23 cellular contexts compared by ENCODE assay signal in genomic region chr1:11143401-11143800, GRCh38. TPM values are rescaled to one million over a fixed set of nuclear protein-coding genes. Genes with fewer than 3 reads are reported as not detected.
DNase-seq lines count a peak whose midpoint lies in the region; ATAC-seq and TF ChIP-seq lines count a peak whose summit lies in the region.
"Had no signal": no experiment of that assay in that cellular context is flagged by ENCODE, and none has a peak within 500 bp of the region (broad histone marks: within the 10 kb centered on the region; RNA-seq: fewer than 3 reads in every experiment).

No MANE protein-coding gene starts in this region.

- H3K9me2 ChIP-seq in hepatocyte (replicated peaks; ENCODE audit: insufficient read depth): no peaks in the 10 kb centered on the region

- H3K9me3 Mint-ChIP-seq in activated naive CD8-positive, alpha-beta T cell treated with anti-CD3 and anti-CD28 coated beads, Interleukin-2, amount 50 U/mL, for 24 hours: no peaks in the 10 kb centered on the region
- H3K9me3 Mint-ChIP-seq: CD4-positive, CD25-positive, alpha-beta regulatory T cell; effector memory CD8-positive, alpha-beta T cell; H9; naive B cell had no signal

- H4K20me1 ChIP-seq in hepatocyte (ENCODE audit: insufficient read depth, poor library complexity, severe bottlenecking): no peaks in the 10 kb centered on the region

- ATAC-seq in left ventricle myocardium superior (no peak), aorta (ENCODE audit: low FRiP score) (no peak), GM21825 (IDR thresholded peaks at IDR 0.05; ENCODE audit: unreplicated experiment) (no peak), upper lobe of left lung (ENCODE audit: low FRiP score in 2 of 2) (no peak)
- ATAC-seq in activated naive CD8-positive, alpha-beta T cell treated with anti-CD3 and anti-CD28 coated beads, Interleukin-2, amount 50 U/mL, for 24 hours: no peak
- ATAC-seq: effector memory CD8-positive, alpha-beta T cell; esophagus mucosa had no signal

- no peaks in the 10 kb centered on the region for H3K79me2 ChIP-seq in hepatocyte

- H3K36me3 ChIP-seq in left ventricle myocardium inferior (peaks cover 76% of the 10 kb centered on the region), hepatocyte (replicated peaks; ENCODE audit: insufficient read depth, low read depth) (no peaks in the 10 kb centered on the region), aorta (ENCODE audit: control insufficient read depth in 1 of 2, insufficient read depth in 2 of 2, low read length in 1 of 2) (peaks cover 5 to 9% of the 10 kb centered on the region in 2 donors), upper lobe of left lung (peaks cover 6 to 79% (median 54%) of the 10 kb centered on the region in 4 donors)

- H3K4me1 ChIP-seq in left ventricle myocardium inferior (peaks cover 40% of the 10 kb centered on the region), hepatocyte (ENCODE audit: insufficient read depth) (no peaks in the 10 kb centered on the region), aorta (ENCODE audit: control insufficient read depth in 1 of 2, insufficient read depth in 2 of 2, low read length in 2 of 2) (peaks cover 0 to 9% of the 10 kb centered on the region in 2 donors), upper lobe of left lung (peaks cover 0 to 16% (median 0%) of the 10 kb centered on the region in 4 donors)

- no peak for TF ChIP-seq EP300 in upper lobe of left lung (IDR thresholded peaks at IDR 0.05)

- no peak for TF ChIP-seq POLR2A in upper lobe of left lung (IDR thresholded peaks at IDR 0.05)

- intact Hi-C loops in left ventricle myocardium inferior (cut with micrococcal nuclease) (no loop called here), left ventricle myocardium superior (cut with micrococcal nuclease) (no loop called here), aorta (cut with DNase I) (no loop called here)

- H2AFZ ChIP-seq in hepatocyte: no peak overlapping the region

- H3K36me3 Mint-ChIP-seq in activated naive CD8-positive, alpha-beta T cell treated with anti-CD3 and anti-CD28 coated beads, Interleukin-2, amount 50 U/mL, for 24 hours (ENCODE audit: low read depth): peaks cover 33% of the 10 kb centered on the region

- TF ChIP-seq CTCF in left ventricle myocardium inferior (IDR thresholded peaks at IDR 0.05; ENCODE audit: borderline replicate concordance) (no peak), hepatocyte (IDR thresholded peaks at IDR 0.05; ENCODE audit: poor library complexity) (no peak), upper lobe of left lung (IDR thresholded peaks at IDR 0.05) (no peak)

- no peak overlapping the region for H3K4me3 Mint-ChIP-seq in activated naive CD8-positive, alpha-beta T cell treated with anti-CD3 and anti-CD28 coated beads, Interleukin-2, amount 50 U/mL, for 24 hours
- H3K4me3 Mint-ChIP-seq: CD4-positive, CD25-positive, alpha-beta regulatory T cell; effector memory CD8-positive, alpha-beta T cell; H9; naive B cell had no signal

- H3K27me3 ChIP-seq in left ventricle myocardium inferior (ENCODE audit: low read depth) (no peaks in the 10 kb centered on the region), hepatocyte (no peaks in the 10 kb centered on the region), aorta (ENCODE audit: control insufficient read depth in 1 of 2, insufficient read depth in 2 of 2, low read length in 1 of 2) (no peaks in the 10 kb centered on the region), upper lobe of left lung (no peaks in the 10 kb centered on the region)
- H3K27me3 ChIP-seq: vagina had no signal

- 93% methylated on average over 5 of the region's 5 CpGs for WGBS in hepatocyte (ENCODE audit: low lambda C conversion rate, missing lambda C conversion rate)
- 89 to 95% methylated on average over 5 of the region's 5 CpGs for WGBS in aorta, 2 donors
- WGBS in upper lobe of left lung, 2 donors: 90 to 95% methylated on average over 5 of the region's 5 CpGs

- H3K27ac ChIP-seq in left ventricle myocardium inferior (replicated peaks) (peak overlapping the region; percentile 61), hepatocyte (peak overlapping the region; percentile 55), aorta (ENCODE audit: low read depth in 1 of 2, low read length in 2 of 2) (peak overlapping the region; percentile 89 to 96), upper lobe of left lung (no peak overlapping the region)
- H3K27ac ChIP-seq: vagina had no signal

- DNase-seq in left ventricle myocardium inferior (no peak), left ventricle myocardium superior (no peak), hepatocyte (ENCODE audit: low spot score) (no peak), aorta (no peak), upper lobe of left lung (no peak)
- DNase-seq in activated naive CD8-positive, alpha-beta T cell treated with anti-CD3 and anti-CD28 coated beads, Interleukin-2, amount 50 U/mL, for 24 hours: no peak
- DNase-seq: activated gamma-delta T cell; effector memory CD8-positive, alpha-beta T cell; H9; mesendoderm; naive B cell; NCI-H1105 treated with DMSO at 0.1 percent for 48 hours; NCI-H2029 treated with DMSO at 0.1 percent for 48 hours; NCI-H345; NCI-H82; nucleus accumbens; SHP77 treated with DMSO at 0.1 percent for 48 hours; stimulated activated CD4-positive, alpha-beta T cell treated with anti-CD3 and anti-CD28 coated beads, Interleukin-4, amount 100 ng/mL, for 4 hours had no signal

- H3K27me3 Mint-ChIP-seq in activated naive CD8-positive, alpha-beta T cell treated with anti-CD3 and anti-CD28 coated beads, Interleukin-2, amount 50 U/mL, for 24 hours: no peaks in the 10 kb centered on the region
- H3K27me3 Mint-ChIP-seq: CD4-positive, CD25-positive, alpha-beta regulatory T cell; effector memory CD8-positive, alpha-beta T cell; naive B cell had no signal

- no peak overlapping the region for H3K4me2 ChIP-seq in hepatocyte

- H3K9me3 ChIP-seq in left ventricle myocardium inferior (replicated peaks) (no peaks in the 10 kb centered on the region), hepatocyte (ENCODE audit: low read depth) (no peaks in the 10 kb centered on the region), aorta (ENCODE audit: control insufficient read depth, low read length) (no peaks in the 10 kb centered on the region), upper lobe of left lung (no peaks in the 10 kb centered on the region)
- H3K9me3 ChIP-seq: vagina had no signal

- peak overlapping the region; percentile 92 for H3K27ac Mint-ChIP-seq in activated naive CD8-positive, alpha-beta T cell treated with anti-CD3 and anti-CD28 coated beads, Interleukin-2, amount 50 U/mL, for 24 hours
- H3K27ac Mint-ChIP-seq: H9 had no signal

- H3K4me1 Mint-ChIP-seq in activated naive CD8-positive, alpha-beta T cell treated with anti-CD3 and anti-CD28 coated beads, Interleukin-2, amount 50 U/mL, for 24 hours: peaks cover 29% of the 10 kb centered on the region
- H3K4me1 Mint-ChIP-seq: naive B cell had no signal

- H3K4me3 ChIP-seq in left ventricle myocardium inferior (no peak overlapping the region), hepatocyte (no peak overlapping the region), aorta (ENCODE audit: low read length in 2 of 2) (no peak overlapping the region), upper lobe of left lung (no peak overlapping the region)
- H3K4me3 ChIP-seq: vagina had no signal

RNA-seq across cellular contexts. Expression of gene EXOSC10, which starts 43.7 kb away (rescaled TPM):
- total RNA-seq in left ventricle myocardium inferior: 17.1 TPM
- 20.4 TPM for total RNA-seq in left ventricle myocardium superior
- 42.0 and 47.0 TPM in 2 replicates for total RNA-seq in hepatocyte
- polyA plus RNA-seq in hepatocyte: 44.2 and 47.2 TPM in 2 replicates
- 10 to 100 TPM; 45.3 to 53.8 TPM for total RNA-seq in aorta
- 10 to 100 TPM; 16.9 to 90.5 TPM for polyA plus RNA-seq in aorta
- 100 to 1,000 TPM in 1 of 6 donors, 10 to 100 TPM in 5; 45.2 to 173 (median 55.9) TPM for total RNA-seq in upper lobe of left lung

RNA-seq across cellular contexts. Expression of gene ANGPTL7, which starts 45.8 kb away (rescaled TPM):
- 1.1 TPM for total RNA-seq in left ventricle myocardium inferior
- total RNA-seq in left ventricle myocardium superior: 1.0 TPM
- total RNA-seq in hepatocyte: 19.7 and 25.6 TPM in 2 replicates
- polyA plus RNA-seq in hepatocyte: 37.2 and 50.5 TPM in 2 replicates
- total RNA-seq in aorta: 10 to 100 TPM in 1 of 2 donors, 1 to 10 TPM in 1; 7.1 to 19.1 TPM
- 10 to 100 TPM in 1 of 2 donors, not detected in 1; 10.8 TPM for polyA plus RNA-seq in aorta
- total RNA-seq in upper lobe of left lung: 1 to 10 TPM in 4 of 6 donors, under 1 TPM in 1, not detected in 1; 0.17 to 4.6 (median 1.3) TPM
- total RNA-seq: CD4-positive, CD25-positive, alpha-beta regulatory T cell; esophagus mucosa; H9; kidney epithelial cell had no signal
- polyA plus RNA-seq: CD4-positive, CD25-positive, alpha-beta regulatory T cell had no signal

Comparison
In these comparisons a context has a peak if more than half of its experiments do, and no peak if none do; other contexts are left out.
1. H3K27ac ChIP-seq: peak in left ventricle myocardium inferior (single experiment), hepatocyte (single experiment) and aorta (2 of 2); none in upper lobe of left lung (0 of 4).